ENCODE assay signal across 10 cellular contexts in the genomic region with DNA sequence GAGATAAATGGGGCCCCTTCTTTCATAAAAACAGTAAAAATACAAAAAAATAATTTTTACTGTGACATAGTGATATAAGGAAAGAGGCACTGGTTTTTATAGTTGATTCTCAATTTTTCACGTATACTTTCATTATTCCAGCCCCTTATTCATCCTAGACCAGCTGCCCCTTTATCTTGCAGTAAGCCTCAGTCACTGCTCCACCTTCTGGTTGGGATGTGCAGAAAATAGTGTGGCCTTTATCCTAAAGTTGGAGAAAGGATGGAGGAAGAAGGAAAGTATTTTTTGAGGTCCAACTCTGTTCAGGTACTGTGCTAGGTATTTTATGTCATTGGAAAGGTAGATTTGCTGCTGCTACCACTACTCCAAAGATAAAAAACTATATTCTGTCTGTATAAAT.
DNase-seq lines count a peak whose midpoint lies in the region; ATAC-seq and TF ChIP-seq lines count a peak whose summit lies in the region.
"Had no signal": no experiment of that assay in that cellular context is flagged by ENCODE, and none has a peak within 500 bp of the region (broad histone marks: within the 10 kb centered on the region; RNA-seq: fewer than 3 reads in every experiment).

No MANE protein-coding gene starts in this region.

- DNase-seq in ELR (ENCODE audit: low read depth): peak; percentile 69
- peak; percentile 12 for DNase-seq in NCI-H1092 (lab: John Stamatoyannopoulos, UW)
- DNase-seq in choroid plexus epithelial cell (ENCODE audit: low read depth): peak; percentile 79
- DNase-seq in lung microvascular endothelial cell (ENCODE audit: low read depth in 2 of 2): peak; percentile 66 to 71
- DNase-seq in activated naive CD4-positive, alpha-beta T cell treated with anti-CD3 and anti-CD28 coated beads, Interleukin-2, amount 50 U/mL, for 72 hours (ENCODE audit: low spot score in 2 of 2): no peak
- DNase-seq in mesenteric fat pad (ENCODE audit: low spot score): no peak

- no peak overlapping the region for H3K27ac Mint-ChIP-seq in activated naive CD4-positive, alpha-beta T cell treated with anti-CD3 and anti-CD28 coated beads, Interleukin-2, amount 50 U/mL, for 72 hours
- H3K27ac Mint-ChIP-seq: naive thymus-derived CD4-positive, alpha-beta T cell had no signal

- peak; percentile 91 for TF ChIP-seq CTCF in choroid plexus epithelial cell (conservative IDR thresholded peaks at IDR 0.05; ENCODE audit: low read depth, low read length)

- H3K36me3 Mint-ChIP-seq in activated naive CD4-positive, alpha-beta T cell treated with anti-CD3 and anti-CD28 coated beads, Interleukin-2, amount 50 U/mL, for 72 hours: peaks cover 18 to 26% of the 10 kb centered on the region in 2 donors

- peaks cover 0 to 6% of the 10 kb centered on the region in 2 donors for H3K9me3 Mint-ChIP-seq in activated naive CD4-positive, alpha-beta T cell treated with anti-CD3 and anti-CD28 coated beads, Interleukin-2, amount 50 U/mL, for 72 hours

- no peak for ATAC-seq in activated naive CD4-positive, alpha-beta T cell treated with anti-CD3 and anti-CD28 coated beads, Interleukin-2, amount 50 U/mL, for 72 hours
- ATAC-seq in GM21381 (IDR thresholded peaks at IDR 0.05; ENCODE audit: unreplicated experiment): no peak
- ATAC-seq in GM18519 (IDR thresholded peaks at IDR 0.05; ENCODE audit: low FRiP score, unreplicated experiment): no peak
- ATAC-seq: naive thymus-derived CD4-positive, alpha-beta T cell had no signal

- H3K4me3 ChIP-seq in choroid plexus epithelial cell (ENCODE audit: low read depth, low read length): no peak overlapping the region
- H3K4me3 ChIP-seq: SJSA1 had no signal

Comparison
In these comparisons a context has a peak if more than half of its experiments do, and no peak if none do; other contexts are left out.
1. DNase-seq: peak in ELR (single experiment), NCI-H1092 (single experiment), choroid plexus epithelial cell (single experiment) and lung microvascular endothelial cell (2 of 2); none in activated naive CD4-positive, alpha-beta T cell treated with anti-CD3 and anti-CD28 coated beads, Interleukin-2, amount 50 U/mL, for 72 hours (0 of 2) and mesenteric fat pad (single experiment).